Comparison of ENCODE assay signal across 27 cellular contexts in the genomic region with DNA sequence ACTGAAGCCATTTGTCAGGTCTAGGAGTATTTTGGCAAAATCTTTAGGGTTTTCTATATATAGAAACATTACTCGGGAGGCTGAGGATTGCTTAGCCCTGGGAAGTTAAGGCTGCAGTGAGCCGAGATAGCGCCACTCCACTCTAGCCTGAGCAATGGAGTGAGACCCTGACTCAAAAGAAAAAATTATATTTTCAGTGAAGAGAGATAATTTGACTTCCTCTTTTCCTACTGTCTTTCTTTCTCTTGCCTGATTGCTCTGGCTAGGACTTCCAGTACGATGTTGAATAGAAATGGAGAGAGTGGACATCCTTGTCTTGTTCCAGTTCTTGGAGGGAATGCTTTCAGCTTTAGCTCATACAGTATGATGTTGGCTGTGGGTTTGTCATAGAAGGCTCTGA.
"Had no signal": no experiment of that assay in that cellular context is flagged by ENCODE, and none has a peak within 500 bp of the region (broad histone marks: within the 10 kb centered on the region; RNA-seq: fewer than 3 reads in every experiment).

No MANE protein-coding gene starts in this region.

- H3K4me1 ChIP-seq: stomach, testis, tibial artery, tibial nerve, transverse colon, uterus, vagina had no signal

- H3K36me3 ChIP-seq: stomach, suprapubic skin, thoracic aorta, thyroid gland, tibial artery, tibial nerve, transverse colon, upper lobe of left lung, upper lobe of right lung, uterus, vagina had no signal

- H3K9me3 ChIP-seq: stomach, suprapubic skin, testis, thoracic aorta, thyroid gland, tibial artery, tibial nerve, transverse colon, upper lobe of left lung, upper lobe of right lung, uterus, vagina had no signal

- H3K27ac ChIP-seq: stomach, suprapubic skin, testis, thoracic aorta, thyroid gland, tibial artery, tibial nerve, transverse colon, upper lobe of left lung, upper lobe of right lung, uterus, vagina had no signal

- FAIRE-seq: urothelium cell line had no signal

- H3K4me3 ChIP-seq: stomach, suprapubic skin, testis, thoracic aorta, thyroid gland, tibial artery, tibial nerve, transverse colon, upper lobe of left lung, upper lobe of right lung, uterus, vagina had no signal

- H3K27me3 ChIP-seq: stomach, suprapubic skin, testis, thyroid gland, tibial artery, tibial nerve, transverse colon, upper lobe of left lung, upper lobe of right lung, uterus, vagina had no signal

- ATAC-seq: stimulated activated effector memory CD8-positive, alpha-beta T cell treated with anti-CD3 and anti-CD28 coated beads, Interleukin-12 subunit alpha, Interleukin-12 subunit beta, amount 100 ng/mL, for 72 hours; stimulated activated memory B cell treated with anti-CD40 and anti-IgM and Interleukin-4, amounts not matched to agents 10 μg/mL and 1 μg/mL and 100 μg/mL, for 72 hours; stimulated activated naive B cell treated with anti-CD40 and anti-IgM and Interleukin-4, amounts not matched to agents 10 μg/mL and 1 μg/mL and 100 μg/mL, for 72 hours; stimulated activated naive CD8-positive, alpha-beta T cell treated with anti-CD3 and anti-CD28 coated beads, Interleukin-15, amount 100 ng/mL, for 72 hours; stimulated activated naive CD8-positive, alpha-beta T cell treated with anti-CD3 and anti-CD28 coated beads, Interleukin-15, Interleukin-2, amounts not matched to agents 100 U/mL and 50 U/mL, for 24 hours; upper lobe of right lung had no signal

- DNase-seq: stimulated activated CD4-positive, alpha-beta T cell treated with anti-CD3 and anti-CD28 coated beads, Interleukin-2, amount 100 ng/mL, for 48 hours; stimulated activated CD4-positive, alpha-beta T cell treated with anti-CD3 and anti-CD28 coated beads, Interleukin-4, amount 100 ng/mL, for 1 hour; stimulated activated CD4-positive, alpha-beta T cell treated with anti-CD3 and anti-CD28 coated beads, Interleukin-4, amount 100 ng/mL, for 24 hours; stimulated activated CD4-positive, alpha-beta T cell treated with anti-CD3 and anti-CD28 coated beads, Interleukin-4, amount 100 ng/mL, for 4 hours; stimulated activated CD8-positive, alpha-beta memory T cell treated with anti-CD3 and anti-CD28 coated beads, Interleukin-4, amount 100 ng/mL, for 48 hours; stimulated activated naive B cell treated with anti-CD40 and anti-IgM and Interleukin-4, amounts not matched to agents 10 μg/mL and 1 μg/mL and 100 μg/mL, for 72 hours; stimulated activated naive CD4-positive, alpha-beta T cell; stimulated activated naive CD4-positive, alpha-beta T cell treated with Interleukin-2 at 50 U/mL for 16 hours; stimulated activated naive CD8-positive, alpha-beta T cell treated with anti-CD3 and anti-CD28 coated beads, Interleukin-15, amount 100 ng/mL, for 72 hours; stimulated activated naive CD8-positive, alpha-beta T cell treated with anti-CD3 and anti-CD28 coated beads, Interleukin-15, Interleukin-2, amounts not matched to agents 100 U/mL and 50 U/mL, for 24 hours; stomach; substantia nigra; testis; thyroid gland; tibial artery; transverse colon; trophoblast cell; upper lobe of left lung; upper lobe of right lung; uterus had no signal
